Comparison of ENCODE assay signal across 1 cellular context in the genomic region with DNA sequence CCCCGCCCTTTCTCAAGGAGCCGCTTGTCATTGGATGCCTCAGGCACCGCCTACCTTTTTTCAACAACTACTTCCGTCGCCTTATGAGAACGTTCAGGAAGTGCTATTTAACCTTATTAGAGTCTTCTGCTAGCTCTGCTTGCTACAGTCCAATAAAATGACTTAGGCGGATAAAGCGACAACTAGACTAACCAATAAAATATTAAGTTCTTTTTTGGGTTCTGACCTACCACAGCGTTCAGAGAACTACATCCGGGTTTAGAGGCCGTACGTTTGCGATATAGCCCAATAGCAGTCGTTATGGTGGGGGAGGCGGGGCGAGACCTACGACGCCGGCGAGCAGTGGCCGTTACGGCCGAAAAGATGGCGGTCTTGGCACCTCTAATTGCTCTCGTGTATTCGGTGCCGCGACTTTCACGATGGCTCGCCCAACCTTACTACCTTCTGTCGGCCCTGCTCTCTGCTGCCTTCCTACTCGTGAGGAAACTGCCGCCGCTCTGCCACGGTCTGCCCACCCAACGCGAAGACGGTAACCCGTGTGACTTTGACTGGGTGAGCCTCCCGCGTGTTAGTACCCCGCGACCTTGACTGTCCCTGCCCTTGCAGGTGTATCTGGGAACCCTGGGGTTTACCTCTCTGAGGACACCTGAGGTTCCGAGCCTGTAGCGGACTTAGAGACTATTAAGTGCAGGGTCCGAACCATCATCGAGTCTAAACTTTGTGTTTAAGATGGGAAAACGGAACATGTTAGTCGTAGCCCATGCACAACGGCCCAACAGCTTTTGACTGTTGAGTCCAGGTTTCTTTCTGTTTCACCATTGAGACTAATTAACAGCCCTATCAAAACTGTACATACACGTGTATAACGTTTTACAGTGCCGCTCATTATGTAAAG.
TF ChIP-seq lines count a peak whose summit lies in the region.

A gene with protein sequence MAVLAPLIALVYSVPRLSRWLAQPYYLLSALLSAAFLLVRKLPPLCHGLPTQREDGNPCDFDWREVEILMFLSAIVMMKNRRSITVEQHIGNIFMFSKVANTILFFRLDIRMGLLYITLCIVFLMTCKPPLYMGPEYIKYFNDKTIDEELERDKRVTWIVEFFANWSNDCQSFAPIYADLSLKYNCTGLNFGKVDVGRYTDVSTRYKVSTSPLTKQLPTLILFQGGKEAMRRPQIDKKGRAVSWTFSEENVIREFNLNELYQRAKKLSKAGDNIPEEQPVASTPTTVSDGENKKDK (plus strand): TSS at position 338 of the 895 bp plus-strand sequence. CDS start 26 bp downstream, at position 364.

TF ChIP-seq in HepG2, 621 proteins besides CTCF, POLR2A, EP300 and RAD21 (continued from another document and continues in another):
- TF ChIP-seq, protein P1, sequence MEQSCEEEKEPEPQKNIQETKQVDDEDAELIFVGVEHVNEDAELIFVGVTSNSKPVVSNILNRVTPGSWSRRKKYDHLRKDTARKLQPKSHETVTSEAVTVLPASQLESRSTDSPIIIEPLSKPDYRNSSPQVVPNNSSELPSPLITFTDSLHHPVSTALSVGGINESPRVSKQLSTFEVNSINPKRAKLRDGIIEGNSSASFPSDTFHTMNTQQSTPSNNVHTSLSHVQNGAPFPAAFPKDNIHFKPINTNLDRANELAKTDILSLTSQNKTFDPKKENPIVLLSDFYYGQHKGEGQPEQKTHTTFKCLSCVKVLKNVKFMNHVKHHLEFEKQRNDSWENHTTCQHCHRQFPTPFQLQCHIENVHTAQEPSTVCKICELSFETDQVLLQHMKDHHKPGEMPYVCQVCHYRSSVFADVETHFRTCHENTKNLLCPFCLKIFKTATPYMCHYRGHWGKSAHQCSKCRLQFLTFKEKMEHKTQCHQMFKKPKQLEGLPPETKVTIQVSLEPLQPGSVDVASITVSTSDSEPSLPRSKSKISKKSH (CRISPR knock-in tag; IDR thresholded peaks at IDR 0.05; ENCODE audit: borderline replicate concordance), result no peak
- TF ChIP-seq GTF2F1 (IDR thresholded peaks at IDR 0.05; ENCODE audit: low read length) (no peak), ZNF282 (IDR thresholded peaks at IDR 0.05; ENCODE audit: partially characterized antibody) (no peak), ZNF891 (CRISPR knock-in tag; IDR thresholded peaks at IDR 0.05) (no peak), ZNF230 (CRISPR knock-in tag; IDR thresholded peaks at IDR 0.05) (no peak; the same call in 1 of the 2 replicates), ELF1 (CRISPR knock-in tag; IDR thresholded peaks at IDR 0.05) (peak; percentile 83), THYN1 (CRISPR knock-in tag; IDR thresholded peaks at IDR 0.05; ENCODE audit: borderline replicate concordance, low read depth) (no peak), MED8 (CRISPR knock-in tag; IDR thresholded peaks at IDR 0.05; ENCODE audit: insufficient replicate concordance) (no peak), ZNF746 (CRISPR knock-in tag; IDR thresholded peaks at IDR 0.05) (no peak), XBP1 (CRISPR knock-in tag; IDR thresholded peaks at IDR 0.05) (no peak), JUNB (CRISPR knock-in tag; IDR thresholded peaks at IDR 0.05; ENCODE audit: borderline replicate concordance) (no peak), ZBTB7B (CRISPR knock-in tag; IDR thresholded peaks at IDR 0.05) (no peak), CENPX (CRISPR knock-in tag; IDR thresholded peaks at IDR 0.05) (no peak), KDM1A (CRISPR knock-in tag; IDR thresholded peaks at IDR 0.05) (no peak), STAT5B (CRISPR knock-in tag; IDR thresholded peaks at IDR 0.05) (no peak), FOXO1 (CRISPR knock-in tag; IDR thresholded peaks at IDR 0.05) (no peak), ZNF354B (CRISPR knock-in tag; IDR thresholded peaks at IDR 0.05) (0 out of 2 replicates have a peak, but pooled peaks have one; percentile 52), SRSF9 (IDR thresholded peaks at IDR 0.05; ENCODE audit: borderline replicate concordance, insufficient read depth, low read depth, low read length, poor library complexity, severe bottlenecking) (no peak), PHB2 (IDR thresholded peaks at IDR 0.05; ENCODE audit: partially characterized antibody) (no peak), ZNF12 (CRISPR knock-in tag; IDR thresholded peaks at IDR 0.05) (no peak), ZNF629 (CRISPR knock-in tag; conservative IDR thresholded peaks at IDR 0.05) (no peak), ZNF33A (CRISPR knock-in tag; IDR thresholded peaks at IDR 0.05; ENCODE audit: borderline replicate concordance) (no peak), TOPORS (CRISPR knock-in tag; IDR thresholded peaks at IDR 0.05) (0 out of 2 replicates have a peak, but pooled peaks have one; percentile 50), ZNF777 (CRISPR knock-in tag; IDR thresholded peaks at IDR 0.05) (no peak), ZNF333 (CRISPR knock-in tag; IDR thresholded peaks at IDR 0.05; ENCODE audit: borderline replicate concordance) (no peak), ZNF101 (CRISPR knock-in tag; IDR thresholded peaks at IDR 0.05; ENCODE audit: borderline replicate concordance, low read depth) (no peak), FOXC1 (CRISPR knock-in tag; IDR thresholded peaks at IDR 0.05; ENCODE audit: borderline replicate concordance) (peak; percentile 59; the same call in 1 of the 2 replicates), ZZZ3 (CRISPR knock-in tag; IDR thresholded peaks at IDR 0.05; ENCODE audit: borderline replicate concordance) (no peak)
- TF ChIP-seq, protein P2, sequence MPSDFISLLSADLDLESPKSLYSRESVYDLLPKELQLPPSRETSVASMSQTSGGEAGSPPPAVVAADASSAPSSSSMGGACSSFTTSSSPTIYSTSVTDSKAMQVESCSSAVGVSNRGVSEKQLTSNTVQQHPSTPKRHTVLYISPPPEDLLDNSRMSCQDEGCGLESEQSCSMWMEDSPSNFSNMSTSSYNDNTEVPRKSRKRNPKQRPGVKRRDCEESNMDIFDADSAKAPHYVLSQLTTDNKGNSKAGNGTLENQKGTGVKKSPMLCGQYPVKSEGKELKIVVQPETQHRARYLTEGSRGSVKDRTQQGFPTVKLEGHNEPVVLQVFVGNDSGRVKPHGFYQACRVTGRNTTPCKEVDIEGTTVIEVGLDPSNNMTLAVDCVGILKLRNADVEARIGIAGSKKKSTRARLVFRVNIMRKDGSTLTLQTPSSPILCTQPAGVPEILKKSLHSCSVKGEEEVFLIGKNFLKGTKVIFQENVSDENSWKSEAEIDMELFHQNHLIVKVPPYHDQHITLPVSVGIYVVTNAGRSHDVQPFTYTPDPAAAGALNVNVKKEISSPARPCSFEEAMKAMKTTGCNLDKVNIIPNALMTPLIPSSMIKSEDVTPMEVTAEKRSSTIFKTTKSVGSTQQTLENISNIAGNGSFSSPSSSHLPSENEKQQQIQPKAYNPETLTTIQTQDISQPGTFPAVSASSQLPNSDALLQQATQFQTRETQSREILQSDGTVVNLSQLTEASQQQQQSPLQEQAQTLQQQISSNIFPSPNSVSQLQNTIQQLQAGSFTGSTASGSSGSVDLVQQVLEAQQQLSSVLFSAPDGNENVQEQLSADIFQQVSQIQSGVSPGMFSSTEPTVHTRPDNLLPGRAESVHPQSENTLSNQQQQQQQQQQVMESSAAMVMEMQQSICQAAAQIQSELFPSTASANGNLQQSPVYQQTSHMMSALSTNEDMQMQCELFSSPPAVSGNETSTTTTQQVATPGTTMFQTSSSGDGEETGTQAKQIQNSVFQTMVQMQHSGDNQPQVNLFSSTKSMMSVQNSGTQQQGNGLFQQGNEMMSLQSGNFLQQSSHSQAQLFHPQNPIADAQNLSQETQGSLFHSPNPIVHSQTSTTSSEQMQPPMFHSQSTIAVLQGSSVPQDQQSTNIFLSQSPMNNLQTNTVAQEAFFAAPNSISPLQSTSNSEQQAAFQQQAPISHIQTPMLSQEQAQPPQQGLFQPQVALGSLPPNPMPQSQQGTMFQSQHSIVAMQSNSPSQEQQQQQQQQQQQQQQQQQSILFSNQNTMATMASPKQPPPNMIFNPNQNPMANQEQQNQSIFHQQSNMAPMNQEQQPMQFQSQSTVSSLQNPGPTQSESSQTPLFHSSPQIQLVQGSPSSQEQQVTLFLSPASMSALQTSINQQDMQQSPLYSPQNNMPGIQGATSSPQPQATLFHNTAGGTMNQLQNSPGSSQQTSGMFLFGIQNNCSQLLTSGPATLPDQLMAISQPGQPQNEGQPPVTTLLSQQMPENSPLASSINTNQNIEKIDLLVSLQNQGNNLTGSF (CRISPR knock-in tag; IDR thresholded peaks at IDR 0.05), result 0 out of 2 replicates have a peak, but pooled peaks have one; percentile 32
- TF ChIP-seq, protein P3, sequence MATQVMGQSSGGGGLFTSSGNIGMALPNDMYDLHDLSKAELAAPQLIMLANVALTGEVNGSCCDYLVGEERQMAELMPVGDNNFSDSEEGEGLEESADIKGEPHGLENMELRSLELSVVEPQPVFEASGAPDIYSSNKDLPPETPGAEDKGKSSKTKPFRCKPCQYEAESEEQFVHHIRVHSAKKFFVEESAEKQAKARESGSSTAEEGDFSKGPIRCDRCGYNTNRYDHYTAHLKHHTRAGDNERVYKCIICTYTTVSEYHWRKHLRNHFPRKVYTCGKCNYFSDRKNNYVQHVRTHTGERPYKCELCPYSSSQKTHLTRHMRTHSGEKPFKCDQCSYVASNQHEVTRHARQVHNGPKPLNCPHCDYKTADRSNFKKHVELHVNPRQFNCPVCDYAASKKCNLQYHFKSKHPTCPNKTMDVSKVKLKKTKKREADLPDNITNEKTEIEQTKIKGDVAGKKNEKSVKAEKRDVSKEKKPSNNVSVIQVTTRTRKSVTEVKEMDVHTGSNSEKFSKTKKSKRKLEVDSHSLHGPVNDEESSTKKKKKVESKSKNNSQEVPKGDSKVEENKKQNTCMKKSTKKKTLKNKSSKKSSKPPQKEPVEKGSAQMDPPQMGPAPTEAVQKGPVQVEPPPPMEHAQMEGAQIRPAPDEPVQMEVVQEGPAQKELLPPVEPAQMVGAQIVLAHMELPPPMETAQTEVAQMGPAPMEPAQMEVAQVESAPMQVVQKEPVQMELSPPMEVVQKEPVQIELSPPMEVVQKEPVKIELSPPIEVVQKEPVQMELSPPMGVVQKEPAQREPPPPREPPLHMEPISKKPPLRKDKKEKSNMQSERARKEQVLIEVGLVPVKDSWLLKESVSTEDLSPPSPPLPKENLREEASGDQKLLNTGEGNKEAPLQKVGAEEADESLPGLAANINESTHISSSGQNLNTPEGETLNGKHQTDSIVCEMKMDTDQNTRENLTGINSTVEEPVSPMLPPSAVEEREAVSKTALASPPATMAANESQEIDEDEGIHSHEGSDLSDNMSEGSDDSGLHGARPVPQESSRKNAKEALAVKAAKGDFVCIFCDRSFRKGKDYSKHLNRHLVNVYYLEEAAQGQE (IDR thresholded peaks at IDR 0.05; ENCODE audit: borderline replicate concordance in 1 of 2, low read depth in 1 of 2, low read length in 2 of 2), result no peak; a peak in 1 of 4 replicates
- TF ChIP-seq, protein P4, sequence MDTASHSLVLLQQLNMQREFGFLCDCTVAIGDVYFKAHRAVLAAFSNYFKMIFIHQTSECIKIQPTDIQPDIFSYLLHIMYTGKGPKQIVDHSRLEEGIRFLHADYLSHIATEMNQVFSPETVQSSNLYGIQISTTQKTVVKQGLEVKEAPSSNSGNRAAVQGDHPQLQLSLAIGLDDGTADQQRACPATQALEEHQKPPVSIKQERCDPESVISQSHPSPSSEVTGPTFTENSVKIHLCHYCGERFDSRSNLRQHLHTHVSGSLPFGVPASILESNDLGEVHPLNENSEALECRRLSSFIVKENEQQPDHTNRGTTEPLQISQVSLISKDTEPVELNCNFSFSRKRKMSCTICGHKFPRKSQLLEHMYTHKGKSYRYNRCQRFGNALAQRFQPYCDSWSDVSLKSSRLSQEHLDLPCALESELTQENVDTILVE (CRISPR knock-in tag; IDR thresholded peaks at IDR 0.05), result peak; percentile 20; the same call in 1 of the 2 replicates
- TF ChIP-seq, protein P5, sequence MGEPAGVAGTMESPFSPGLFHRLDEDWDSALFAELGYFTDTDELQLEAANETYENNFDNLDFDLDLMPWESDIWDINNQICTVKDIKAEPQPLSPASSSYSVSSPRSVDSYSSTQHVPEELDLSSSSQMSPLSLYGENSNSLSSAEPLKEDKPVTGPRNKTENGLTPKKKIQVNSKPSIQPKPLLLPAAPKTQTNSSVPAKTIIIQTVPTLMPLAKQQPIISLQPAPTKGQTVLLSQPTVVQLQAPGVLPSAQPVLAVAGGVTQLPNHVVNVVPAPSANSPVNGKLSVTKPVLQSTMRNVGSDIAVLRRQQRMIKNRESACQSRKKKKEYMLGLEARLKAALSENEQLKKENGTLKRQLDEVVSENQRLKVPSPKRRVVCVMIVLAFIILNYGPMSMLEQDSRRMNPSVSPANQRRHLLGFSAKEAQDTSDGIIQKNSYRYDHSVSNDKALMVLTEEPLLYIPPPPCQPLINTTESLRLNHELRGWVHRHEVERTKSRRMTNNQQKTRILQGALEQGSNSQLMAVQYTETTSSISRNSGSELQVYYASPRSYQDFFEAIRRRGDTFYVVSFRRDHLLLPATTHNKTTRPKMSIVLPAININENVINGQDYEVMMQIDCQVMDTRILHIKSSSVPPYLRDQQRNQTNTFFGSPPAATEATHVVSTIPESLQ (CRISPR knock-in tag; conservative IDR thresholded peaks at IDR 0.05), result no peak
- TF ChIP-seq, protein P6, sequence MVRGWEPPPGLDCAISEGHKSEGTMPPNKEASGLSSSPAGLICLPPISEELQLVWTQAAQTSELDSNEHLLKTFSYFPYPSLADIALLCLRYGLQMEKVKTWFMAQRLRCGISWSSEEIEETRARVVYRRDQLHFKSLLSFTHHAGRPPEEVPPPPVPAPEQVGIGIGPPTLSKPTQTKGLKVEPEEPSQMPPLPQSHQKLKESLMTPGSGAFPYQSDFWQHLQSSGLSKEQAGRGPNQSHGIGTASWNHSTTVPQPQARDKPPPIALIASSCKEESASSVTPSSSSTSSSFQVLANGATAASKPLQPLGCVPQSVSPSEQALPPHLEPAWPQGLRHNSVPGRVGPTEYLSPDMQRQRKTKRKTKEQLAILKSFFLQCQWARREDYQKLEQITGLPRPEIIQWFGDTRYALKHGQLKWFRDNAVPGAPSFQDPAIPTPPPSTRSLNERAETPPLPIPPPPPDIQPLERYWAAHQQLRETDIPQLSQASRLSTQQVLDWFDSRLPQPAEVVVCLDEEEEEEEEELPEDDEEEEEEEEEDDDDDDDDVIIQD (CRISPR knock-in tag; IDR thresholded peaks at IDR 0.05; ENCODE audit: low read depth), result no peak
- TF ChIP-seq, protein P7, sequence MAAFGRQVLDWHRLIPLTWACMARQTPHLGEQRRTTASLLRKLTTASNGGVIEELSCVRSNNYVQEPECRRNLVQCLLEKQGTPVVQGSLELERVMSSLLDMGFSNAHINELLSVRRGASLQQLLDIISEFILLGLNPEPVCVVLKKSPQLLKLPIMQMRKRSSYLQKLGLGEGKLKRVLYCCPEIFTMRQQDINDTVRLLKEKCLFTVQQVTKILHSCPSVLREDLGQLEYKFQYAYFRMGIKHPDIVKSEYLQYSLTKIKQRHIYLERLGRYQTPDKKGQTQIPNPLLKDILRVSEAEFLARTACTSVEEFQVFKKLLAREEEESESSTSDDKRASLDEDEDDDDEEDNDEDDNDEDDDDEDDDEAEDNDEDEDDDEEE (CRISPR knock-in tag; IDR thresholded peaks at IDR 0.05), result no peak
- TF ChIP-seq, protein P8, sequence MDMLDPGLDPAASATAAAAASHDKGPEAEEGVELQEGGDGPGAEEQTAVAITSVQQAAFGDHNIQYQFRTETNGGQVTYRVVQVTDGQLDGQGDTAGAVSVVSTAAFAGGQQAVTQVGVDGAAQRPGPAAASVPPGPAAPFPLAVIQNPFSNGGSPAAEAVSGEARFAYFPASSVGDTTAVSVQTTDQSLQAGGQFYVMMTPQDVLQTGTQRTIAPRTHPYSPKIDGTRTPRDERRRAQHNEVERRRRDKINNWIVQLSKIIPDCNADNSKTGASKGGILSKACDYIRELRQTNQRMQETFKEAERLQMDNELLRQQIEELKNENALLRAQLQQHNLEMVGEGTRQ (IDR thresholded peaks at IDR 0.05; ENCODE audit: low read depth, low read length), result no peak
- TF ChIP-seq, protein P8 (CRISPR knock-in tag; IDR thresholded peaks at IDR 0.05; ENCODE audit: borderline replicate concordance), result no peak; the same call in 1 of the 2 replicates
